ENCODE assay signal across 1 cellular context in genomic region chr6:131367206-131367873, GRCh38.
TF ChIP-seq lines count a peak whose summit lies in the region.

No MANE protein-coding gene starts in this region.

TF ChIP-seq in HepG2, 621 proteins besides CTCF, POLR2A, EP300 and RAD21:
- TF ChIP-seq NCOR1 (IDR thresholded peaks at IDR 0.05; ENCODE audit: borderline replicate concordance, low read length) (peak; percentile 69; the same call in 1 of the 2 replicates), TBX2 (CRISPR knock-in tag; IDR thresholded peaks at IDR 0.05; ENCODE audit: borderline replicate concordance) (0 out of 2 replicates have a peak, but pooled peaks have one; percentile 22), ZNF510 (CRISPR knock-in tag; IDR thresholded peaks at IDR 0.05; ENCODE audit: low read depth) (no peak), HNF4G (IDR thresholded peaks at IDR 0.05; ENCODE audit: borderline replicate concordance, low read depth, low read length) (peak; percentile 75; the same call in 1 of the 2 replicates), HNF4G (CRISPR knock-in tag; IDR thresholded peaks at IDR 0.05; ENCODE audit: borderline replicate concordance, low read depth) (no peak), SNAI1 (CRISPR knock-in tag; IDR thresholded peaks at IDR 0.05; ENCODE audit: borderline replicate concordance) (no peak), HNF4A (CRISPR knock-in tag; IDR thresholded peaks at IDR 0.05) (peak; percentile 82), AGO2 (optimal IDR thresholded peaks at IDR 0.05; ENCODE audit: low read depth, low read length) (no peak), ZNF652 (CRISPR knock-in tag; IDR thresholded peaks at IDR 0.05; ENCODE audit: borderline replicate concordance, low read depth) (peak; percentile 79)
TF ChIP-seq in HepG2: peak in this region for 5.
